ENCODE assay signal across 16 cellular contexts in genomic region chr18:21747764-21748693, GRCh38. TPM values are rescaled to one million over a fixed set of nuclear protein-coding genes. Genes with fewer than 3 reads are reported as not detected.
DNase-seq lines count a peak whose midpoint lies in the region; ATAC-seq and TF ChIP-seq lines count a peak whose summit lies in the region.
"Had no signal": no experiment of that assay in that cellular context is flagged by ENCODE, and none has a peak within 500 bp of the region (broad histone marks: within the 10 kb centered on the region; RNA-seq: fewer than 3 reads in every experiment).

No MANE protein-coding gene starts in this region.

- no peaks in the 10 kb centered on the region for H3K36me3 ChIP-seq in GM23338 (ENCODE audit: insufficient read depth)
- H3K36me3 ChIP-seq: gastroesophageal sphincter had no signal

- no peak overlapping the region for H3K4me3 ChIP-seq in GM23338
- H3K4me3 ChIP-seq: gastroesophageal sphincter, skin epidermis had no signal

- H3F3A ChIP-seq in GM23338 (replicated peaks; ENCODE audit: low read depth) = no peaks in the 10 kb centered on the region

- H3K27ac ChIP-seq in GM23338 (ENCODE audit: low read depth) (peak overlapping the region; percentile 12; the same call in 1 of the 2 replicates), caudate nucleus (ENCODE audit: low read depth, low read length) (no peak overlapping the region)
- H3K27ac ChIP-seq: gastroesophageal sphincter had no signal

- 0 out of 2 replicates have a peak overlapping the region, but pooled peaks have one; percentile 21 for H3K4me2 ChIP-seq in GM23338

- H3K4me3 Mint-ChIP-seq in T-helper 1 cell treated with Interleukin-12 subunit alpha and Interleukin-12 subunit beta and Interleukin-4 antibody, amounts not matched to agents 30 μg/mL and 1 μg/mL, for 36 hours = no peak overlapping the region
- no peak overlapping the region for H3K4me3 Mint-ChIP-seq in GM23338
- H3K4me3 Mint-ChIP-seq in activated CD4-positive, alpha-beta memory T cell treated with anti-CD3 and anti-CD28 coated beads for 36 hours = no peak overlapping the region
- no peak overlapping the region for H3K4me3 Mint-ChIP-seq in natural killer cell treated with Interleukin-12 subunit alpha and Interleukin-12 subunit beta and Interleukin-15 and Interleukin-18, amount 100 ng/mL, for 72 hours
- H3K4me3 Mint-ChIP-seq: type B pancreatic cell had no signal

- CTCF ChIA-PET in activated CD4-positive, alpha-beta memory T cell treated with anti-CD3 and anti-CD28 coated beads for 36 hours (lab: Charles Lee) = no interaction called here

- no peak for ATAC-seq in GM23338
- ATAC-seq in natural killer cell treated with Interleukin-12 subunit alpha and Interleukin-12 subunit beta and Interleukin-15 and Interleukin-18, amount 100 ng/mL, for 72 hours = no peak
- ATAC-seq: gastroesophageal sphincter had no signal

- peaks cover 54% of the 10 kb centered on the region; the same call in 1 of the 2 replicates for H4K20me1 ChIP-seq in GM23338 (replicated peaks; ENCODE audit: insufficient read depth)

- intact Hi-C loops in activated CD4-positive, alpha-beta memory T cell treated with anti-CD3 and anti-CD28 coated beads for 36 hours (cut with micrococcal nuclease) = loop anchor here (10.0 kb wide), 1 partner anchor 1687 kb away; a partner anchor contains a TSS

- H3K9me3 Mint-ChIP-seq in T-helper 1 cell treated with Interleukin-12 subunit alpha and Interleukin-12 subunit beta and Interleukin-4 antibody, amounts not matched to agents 30 μg/mL and 1 μg/mL, for 36 hours = no peaks in the 10 kb centered on the region
- no peaks in the 10 kb centered on the region for H3K9me3 Mint-ChIP-seq in GM23338
- no peaks in the 10 kb centered on the region for H3K9me3 Mint-ChIP-seq in activated CD4-positive, alpha-beta memory T cell treated with anti-CD3 and anti-CD28 coated beads for 36 hours
- H3K9me3 Mint-ChIP-seq in natural killer cell treated with Interleukin-12 subunit alpha and Interleukin-12 subunit beta and Interleukin-15 and Interleukin-18, amount 100 ng/mL, for 72 hours = no peaks in the 10 kb centered on the region
- H3K9me3 Mint-ChIP-seq: naive B cell, type B pancreatic cell had no signal

- no peaks in the 10 kb centered on the region for H3K27me3 Mint-ChIP-seq in T-helper 1 cell treated with Interleukin-12 subunit alpha and Interleukin-12 subunit beta and Interleukin-4 antibody, amounts not matched to agents 30 μg/mL and 1 μg/mL, for 36 hours (ENCODE audit: low read depth)
- peaks cover 3% of the 10 kb centered on the region for H3K27me3 Mint-ChIP-seq in GM23338 (ENCODE audit: insufficient read depth, low read depth, poor library complexity)
- H3K27me3 Mint-ChIP-seq in activated CD4-positive, alpha-beta memory T cell treated with anti-CD3 and anti-CD28 coated beads for 36 hours = no peaks in the 10 kb centered on the region
- no peaks in the 10 kb centered on the region for H3K27me3 Mint-ChIP-seq in natural killer cell treated with Interleukin-12 subunit alpha and Interleukin-12 subunit beta and Interleukin-15 and Interleukin-18, amount 100 ng/mL, for 72 hours
- H3K27me3 Mint-ChIP-seq: naive B cell, type B pancreatic cell had no signal

- H3K79me2 ChIP-seq in GM23338 (replicated peaks; ENCODE audit: insufficient read depth) = peaks cover 98% of the 10 kb centered on the region

- peak overlapping the region; percentile 76 for H3K27ac Mint-ChIP-seq in T-helper 1 cell treated with Interleukin-12 subunit alpha and Interleukin-12 subunit beta and Interleukin-4 antibody, amounts not matched to agents 30 μg/mL and 1 μg/mL, for 36 hours
- H3K27ac Mint-ChIP-seq in GM23338 = peak overlapping the region; percentile 51; the same call in 1 of the 2 replicates
- H3K27ac Mint-ChIP-seq in activated CD4-positive, alpha-beta memory T cell treated with anti-CD3 and anti-CD28 coated beads for 36 hours = peak overlapping the region; percentile 55
- peak overlapping the region; percentile 38 to 45 for H3K27ac Mint-ChIP-seq in natural killer cell treated with Interleukin-12 subunit alpha and Interleukin-12 subunit beta and Interleukin-15 and Interleukin-18, amount 100 ng/mL, for 72 hours
- H3K27ac Mint-ChIP-seq: type B pancreatic cell had no signal

- H3K4me1 Mint-ChIP-seq in T-helper 1 cell treated with Interleukin-12 subunit alpha and Interleukin-12 subunit beta and Interleukin-4 antibody, amounts not matched to agents 30 μg/mL and 1 μg/mL, for 36 hours (ENCODE audit: low read depth) = peaks cover 36% of the 10 kb centered on the region
- peaks cover 42% of the 10 kb centered on the region for H3K4me1 Mint-ChIP-seq in GM23338
- H3K4me1 Mint-ChIP-seq in activated CD4-positive, alpha-beta memory T cell treated with anti-CD3 and anti-CD28 coated beads for 36 hours (ENCODE audit: low read depth) = peaks cover 50% of the 10 kb centered on the region
- peaks cover 20 to 45% of the 10 kb centered on the region in 2 donors for H3K4me1 Mint-ChIP-seq in natural killer cell treated with Interleukin-12 subunit alpha and Interleukin-12 subunit beta and Interleukin-15 and Interleukin-18, amount 100 ng/mL, for 72 hours (ENCODE audit: low read depth in 2 of 2)

- DNase-seq in T-helper 1 cell = no peak
- DNase-seq in GM23338 (ENCODE audit: low spot score) = no peak
- DNase-seq in activated CD4-positive, alpha-beta memory T cell treated with anti-CD3 and anti-CD28 coated beads for 36 hours = no peak
- no peak for DNase-seq in natural killer cell treated with Interleukin-12 subunit alpha and Interleukin-12 subunit beta and Interleukin-15 and Interleukin-18, amount 100 ng/mL, for 72 hours (ENCODE audit: low spot score)
- DNase-seq in AG20443 (ENCODE audit: low spot score) = no peak
- DNase-seq in GM20000 (ENCODE audit: low spot score) = no peak
- DNase-seq in caudate nucleus (lab: John Stamatoyannopoulos, UW) = no peak
- DNase-seq: activated CD4-positive, alpha-beta T cell treated with anti-CD3 and anti-CD28 coated beads for 48 hours; amniotic stem cell; naive B cell; NCI-H1092; NCI-H526 had no signal

- POLR2A ChIA-PET in activated CD4-positive, alpha-beta memory T cell treated with anti-CD3 and anti-CD28 coated beads for 36 hours (lab: Charles Lee) = interaction anchor here (0.7 to 1.1 kb wide), 5 partner anchors 12 to 148 kb away, joined by 3 read pairs; partner anchors contain the start of gene ESCO1

- TF ChIP-seq CTCF in GM23338 (conservative IDR thresholded peaks at IDR 0.05; ENCODE audit: low read depth in 2 of 2) = no peak
- no peak for TF ChIP-seq CTCF in GM20000 (IDR thresholded peaks at IDR 0.05; ENCODE audit: extremely low read depth, missing control alignments)

- H3K27me3 ChIP-seq in GM23338 (ENCODE audit: insufficient read depth) = no peaks in the 10 kb centered on the region
- H3K27me3 ChIP-seq: gastroesophageal sphincter had no signal

- H3K36me3 Mint-ChIP-seq in T-helper 1 cell treated with Interleukin-12 subunit alpha and Interleukin-12 subunit beta and Interleukin-4 antibody, amounts not matched to agents 30 μg/mL and 1 μg/mL, for 36 hours (ENCODE audit: low read depth) = peaks cover 8% of the 10 kb centered on the region
- no peaks in the 10 kb centered on the region; the same call in 1 of the 3 replicates for H3K36me3 Mint-ChIP-seq in GM23338 (ENCODE audit: low read depth)
- peaks cover 2% of the 10 kb centered on the region for H3K36me3 Mint-ChIP-seq in activated CD4-positive, alpha-beta memory T cell treated with anti-CD3 and anti-CD28 coated beads for 36 hours
- no peaks in the 10 kb centered on the region for H3K36me3 Mint-ChIP-seq in natural killer cell treated with Interleukin-12 subunit alpha and Interleukin-12 subunit beta and Interleukin-15 and Interleukin-18, amount 100 ng/mL, for 72 hours
- H3K36me3 Mint-ChIP-seq: naive B cell had no signal

- peaks cover 28% of the 10 kb centered on the region for H3K4me1 ChIP-seq in GM23338 (ENCODE audit: insufficient read depth)

- H2AFZ ChIP-seq in GM23338 = no peak overlapping the region

- H3K9me2 ChIP-seq in GM23338 (ENCODE audit: insufficient read depth) = no peaks in the 10 kb centered on the region

TF ChIP-seq in GM23338, 12 proteins besides CTCF, POLR2A, EP300 and RAD21 (continues in another document):
- TF ChIP-seq EZH2phosphoT487 (IDR thresholded peaks at IDR 0.05; ENCODE audit: unreplicated experiment) (no peak), NANOG (IDR thresholded peaks at IDR 0.05; ENCODE audit: borderline replicate concordance) (no peak), STAT1 (IDR thresholded peaks at IDR 0.05; ENCODE audit: unreplicated experiment) (no peak), EZH2 (IDR thresholded peaks at IDR 0.05; ENCODE audit: low read depth, unreplicated experiment) (no peak), ZNF114 (CRISPR knock-in tag; IDR thresholded peaks at IDR 0.05) (no peak), POLR2AphosphoS5 (IDR thresholded peaks at IDR 0.05; ENCODE audit: low read depth) (no peak)

RNA-seq across cellular contexts. Expression of gene MIB1, which starts 7.4 kb away (rescaled TPM):
- 56.7 and 59.0 TPM in 2 replicates for total RNA-seq in GM23338 (2014; rRNA removed; shearing (Covaris generic))
- 10.8 and 11.2 TPM in 2 replicates for polyA plus RNA-seq in GM23338 (2016; fragmentation: Nextera tagmentation; extraction: Ambion mirVana)
- total RNA-seq in activated CD4-positive, alpha-beta memory T cell treated with anti-CD3 and anti-CD28 coated beads for 36 hours = 10 to 100 TPM; 40.8 to 43.5 TPM
- total RNA-seq in natural killer cell treated with Interleukin-12 subunit alpha and Interleukin-12 subunit beta and Interleukin-15 and Interleukin-18, amount 100 ng/mL, for 72 hours = 10 to 100 TPM; 20.1 to 30.3 TPM

RNA-seq across cellular contexts. Expression of gene ABHD3, which starts 43.5 kb away (rescaled TPM):
- total RNA-seq in GM23338 (2014; rRNA removed; shearing (Covaris generic)) = 12.7 and 16.2 TPM in 2 replicates
- 18.7 and 19.9 TPM in 2 replicates for polyA plus RNA-seq in GM23338 (2016; fragmentation: Nextera tagmentation; extraction: Ambion mirVana)
- 10 to 100 TPM; 18.7 to 22.1 TPM for total RNA-seq in activated CD4-positive, alpha-beta memory T cell treated with anti-CD3 and anti-CD28 coated beads for 36 hours
- 10 to 100 TPM; 48.1 to 54.4 TPM for total RNA-seq in natural killer cell treated with Interleukin-12 subunit alpha and Interleukin-12 subunit beta and Interleukin-15 and Interleukin-18, amount 100 ng/mL, for 72 hours
